ENCODE assay signal across 18 cellular contexts in the genomic region with DNA sequence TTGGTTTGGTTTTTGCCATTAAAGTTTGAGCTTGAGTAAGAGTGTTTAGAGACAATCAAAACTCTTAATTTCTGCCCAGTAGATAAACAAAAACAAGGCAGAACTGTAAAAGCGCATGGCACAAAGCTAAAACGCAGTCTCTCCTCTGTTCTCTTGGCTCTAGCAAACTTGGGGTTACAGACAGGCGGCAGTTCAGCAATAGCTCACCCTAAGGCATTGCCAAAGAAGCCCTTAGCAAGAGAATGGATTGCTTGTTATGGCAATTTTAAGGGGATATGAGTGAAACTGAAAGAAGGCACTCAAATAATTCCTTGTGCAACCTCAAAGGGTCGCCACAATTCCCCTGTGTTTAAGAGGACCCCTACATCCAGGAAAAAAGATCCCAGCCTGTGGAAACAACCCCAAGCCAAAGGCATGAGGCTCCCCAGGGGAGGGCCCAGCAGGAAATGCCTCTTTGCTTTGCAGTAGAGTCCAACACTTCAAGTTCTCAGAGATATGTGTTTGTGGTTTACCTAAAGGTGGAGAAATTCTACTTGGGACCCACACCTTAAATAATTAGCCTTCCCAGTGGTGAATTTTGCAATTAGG.
A peak's percentile ranks its signal among the peaks of the same experiment; 100 is the strongest.
DNase-seq lines count a peak whose midpoint lies in the region; TF ChIP-seq lines count a peak whose summit lies in the region.
"Had no signal": no experiment of that assay in that cellular context is flagged by ENCODE, and none has a peak within 500 bp of the region (broad histone marks: within the 10 kb centered on the region; RNA-seq: fewer than 3 reads in every experiment).

No MANE protein-coding gene starts in this region.

- H3K36me3 ChIP-seq in HEK293 (ENCODE audit: control insufficient read depth in 2 of 2, insufficient read depth in 1 of 2, low read length in 2 of 2) (no peaks in the 10 kb centered on the region), iPS DF 6.9 (ENCODE audit: control insufficient read depth, insufficient read depth, low read length) (no peaks in the 10 kb centered on the region)

- DNase-seq in choroid plexus epithelial cell (ENCODE audit: low read depth) = peak; percentile 23
- no peak for DNase-seq in iPS DF 6.9 (ENCODE audit: low read depth, low spot score)
- DNase-seq in NCI-H345 (lab: John Stamatoyannopoulos, UW) = no peak
- DNase-seq in activated T-cell treated with anti-CD3 and anti-CD28 coated beads, Interleukin-2, amount 50 U/mL, for 48 hours = no peak
- no peak for DNase-seq in activated gamma-delta T cell (lab: John Stamatoyannopoulos, UW)
- no peak for DNase-seq in foreskin fibroblast
- DNase-seq: CD4-positive, alpha-beta memory T cell; DMS153; DMS79 treated with DMSO at 0.1 percent for 48 hours; EL; GOT3; HCEC 1CT; IMR-90 had no signal

- H3K4me1 ChIP-seq in HEK293 (ENCODE audit: control insufficient read depth, insufficient read depth, low read length) (no peaks in the 10 kb centered on the region), iPS DF 6.9 (ENCODE audit: control insufficient read depth, insufficient read depth, low read length) (peaks cover 1% of the 10 kb centered on the region)

- POLR2A ChIA-PET in HEK293 (lab: Yijun Ruan, JAX) = no interaction called here

- H3K4me3 Mint-ChIP-seq in nephron = no peak overlapping the region
- H3K4me3 Mint-ChIP-seq: B cell; CD4-positive, alpha-beta memory T cell had no signal

- H3K27ac ChIP-seq in HEK293 (ENCODE audit: extremely low read depth, low read depth, low read length) (no peak overlapping the region), iPS DF 6.9 (ENCODE audit: low read length) (peak overlapping the region; percentile 77)
- H3K27ac ChIP-seq: C4-2B, HL-60 had no signal

- no peaks in the 10 kb centered on the region for H3K9me3 Mint-ChIP-seq in nephron

- no peaks in the 10 kb centered on the region for H3K27me3 ChIP-seq in iPS DF 6.9 (ENCODE audit: control insufficient read depth, insufficient read depth, low read length)

- CTCF ChIA-PET in HEK293 (lab: Yijun Ruan, JAX) = no interaction called here

- H3K36me3 Mint-ChIP-seq in nephron (ENCODE audit: low read depth) = no peaks in the 10 kb centered on the region
- H3K36me3 Mint-ChIP-seq: CD4-positive, alpha-beta memory T cell had no signal

- H3K27me3 Mint-ChIP-seq in nephron (ENCODE audit: low read depth) = no peaks in the 10 kb centered on the region
- H3K27me3 Mint-ChIP-seq: B cell; CD4-positive, alpha-beta memory T cell had no signal

- peaks cover 24% of the 10 kb centered on the region for H3K4me1 Mint-ChIP-seq in nephron
- H3K4me1 Mint-ChIP-seq: B cell; CD4-positive, alpha-beta memory T cell had no signal

- peak overlapping the region; percentile 86 to 93 (median 92) for H3K27ac Mint-ChIP-seq in nephron
- H3K27ac Mint-ChIP-seq: B cell; CD4-positive, alpha-beta memory T cell had no signal

- no peak overlapping the region for H3K4me3 ChIP-seq in HEK293 (ENCODE audit: low read depth, low read length)
- no peak overlapping the region for H3K4me3 ChIP-seq in choroid plexus epithelial cell (ENCODE audit: low read depth, low read length)
- H3K4me3 ChIP-seq in iPS DF 6.9 (ENCODE audit: low read length) = no peak overlapping the region
- no peak overlapping the region for H3K4me3 ChIP-seq in foreskin fibroblast (ENCODE audit: low read depth in 1 of 2, low read length in 2 of 2)

- WGBS in iPS DF 6.9 (ENCODE audit: insufficient coverage, insufficient read length) = no CpG with 5 or more reads among the region's 4 CpGs

- TF ChIP-seq CTCF in HEK293 (tag by site-specific recombination; IDR thresholded peaks at IDR 0.05) (no peak), choroid plexus epithelial cell (conservative IDR thresholded peaks at IDR 0.05; ENCODE audit: low read depth, low read length) (no peak), nephron (IDR thresholded peaks at IDR 0.05; ENCODE audit: unreplicated experiment in 3 of 3) (no peak), foreskin fibroblast (IDR thresholded peaks at IDR 0.05; ENCODE audit: low read depth, low read length) (no peak)

- H3K9me3 ChIP-seq in HEK293 (ENCODE audit: control insufficient read depth, insufficient read depth, low read depth, low read length) (no peaks in the 10 kb centered on the region), iPS DF 6.9 (ENCODE audit: control insufficient read depth, insufficient read depth, low read length) (no peaks in the 10 kb centered on the region)

TF ChIP-seq in HEK293, 187 proteins besides CTCF, POLR2A, EP300 and RAD21:
- TF ChIP-seq ZIC2 (tag by site-specific recombination; IDR thresholded peaks at IDR 0.05) = 0 out of 2 replicates have a peak, but pooled peaks have one; percentile 8
- no peak for TF ChIP-seq MZF1 (tag by site-specific recombination; IDR thresholded peaks at IDR 0.05; ENCODE audit: borderline replicate concordance)
- TF ChIP-seq ZNF530 (tag by site-specific recombination; IDR thresholded peaks at IDR 0.05; ENCODE audit: low read depth) = no peak
